11 cellular contexts compared by ENCODE assay signal in the genomic region with DNA sequence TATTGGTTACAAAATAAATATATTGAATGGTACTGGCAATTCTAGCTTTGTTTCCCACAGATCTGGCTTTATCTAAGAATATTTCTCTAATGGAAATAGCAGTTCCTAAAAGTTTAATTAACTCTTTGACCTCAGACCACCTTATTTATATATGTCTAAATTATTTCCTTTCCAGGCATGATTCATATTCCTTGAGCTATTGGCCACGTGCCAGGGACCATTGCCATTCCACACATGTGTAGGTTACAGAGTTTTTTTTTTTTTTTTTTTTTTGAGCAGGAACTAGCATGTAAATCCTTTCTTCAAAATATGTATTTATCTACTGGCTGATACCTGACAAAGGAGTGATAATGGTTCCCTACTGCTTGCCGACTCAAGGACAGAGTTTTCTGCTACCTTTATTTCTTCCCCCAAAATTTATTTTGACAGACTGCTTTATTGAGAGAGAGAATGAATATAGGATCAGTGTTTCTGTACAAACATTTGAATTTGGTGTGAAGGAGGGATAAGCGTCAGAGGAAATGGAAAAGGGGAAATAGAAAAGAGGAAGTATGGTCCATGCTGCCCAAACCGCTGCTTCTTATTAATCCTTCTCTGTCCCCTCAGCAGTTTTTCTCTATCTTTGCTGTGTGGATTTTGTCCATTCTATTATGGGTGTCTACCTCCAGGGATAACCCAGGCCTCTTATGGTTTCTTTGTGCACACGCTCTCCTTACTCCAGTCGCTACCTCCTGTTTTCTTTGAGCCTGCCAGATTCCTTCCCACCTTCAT. TPM values are rescaled to one million over a fixed set of nuclear protein-coding genes. Genes with fewer than 3 reads are reported as not detected.
DNase-seq lines count a peak whose midpoint lies in the region; ATAC-seq, FAIRE-seq and TF ChIP-seq lines count a peak whose summit lies in the region.
"Had no signal": no experiment of that assay in that cellular context is flagged by ENCODE, and none has a peak within 500 bp of the region (broad histone marks: within the 10 kb centered on the region; RNA-seq: fewer than 3 reads in every experiment).

No MANE protein-coding gene starts in this region.

- H3K4me1 ChIP-seq in vagina, result no peaks in the 10 kb centered on the region
- no peaks in the 10 kb centered on the region for H3K4me1 ChIP-seq in CD8-positive, alpha-beta memory T cell (ENCODE audit: insufficient read depth, low read length)

- peak overlapping the region in 1 of 6 donors; percentile 8 for H3K27ac Mint-ChIP-seq in naive B cell
- no peak overlapping the region for H3K27ac Mint-ChIP-seq in CD8-positive, alpha-beta memory T cell
- H3K27ac Mint-ChIP-seq: HFFc6 had no signal

- DNase-seq in EL (peak; percentile 56), NB4 (ENCODE audit: low read depth) (peak; percentile 98), choroid plexus epithelial cell (ENCODE audit: low read depth) (peak; percentile 64), naive B cell (no peak), vagina (ENCODE audit: extremely low spot score in 2 of 2) (no peak), kidney glomerular epithelial cell (lab: John Stamatoyannopoulos, UW) (no peak), HTR-8/SVneo (ENCODE audit: insufficient read length, low spot score) (no peak)
- no peak for DNase-seq in CD8-positive, alpha-beta memory T cell
- DNase-seq: HFFc6, NCI-H2171 treated with DMSO at 0.1 percent for 48 hours had no signal

- H3K27ac ChIP-seq in vagina, result no peak overlapping the region
- no peak overlapping the region for H3K27ac ChIP-seq in CD8-positive, alpha-beta memory T cell (ENCODE audit: low read depth, low read length)

- CTCF ChIA-PET in CD8-positive, alpha-beta memory T cell (lab: Charles Lee), result no interaction called here

- peaks cover 7 to 14% (median 7%) of the 10 kb centered on the region in 3 donors for H3K4me1 Mint-ChIP-seq in naive B cell
- H3K4me1 Mint-ChIP-seq in CD8-positive, alpha-beta memory T cell, result no peaks in the 10 kb centered on the region

- TF ChIP-seq CTCF in NB4 (IDR thresholded peaks at IDR 0.05; ENCODE audit: low read depth, low read length) (no peak), choroid plexus epithelial cell (conservative IDR thresholded peaks at IDR 0.05; ENCODE audit: low read depth, low read length) (no peak), vagina (IDR thresholded peaks at IDR 0.05) (no peak)

- TF ChIP-seq POLR2A in NB4 (IDR thresholded peaks at IDR 0.05; ENCODE audit: extremely low read depth, insufficient read length), result no peak
- TF ChIP-seq POLR2A in vagina (IDR thresholded peaks at IDR 0.05), result no peak

- no peaks in the 10 kb centered on the region for H3K36me3 ChIP-seq in vagina
- no peaks in the 10 kb centered on the region for H3K36me3 ChIP-seq in CD8-positive, alpha-beta memory T cell (ENCODE audit: insufficient read depth, low read length)

- no peaks in the 10 kb centered on the region for H3K36me3 Mint-ChIP-seq in naive B cell
- no peaks in the 10 kb centered on the region for H3K36me3 Mint-ChIP-seq in CD8-positive, alpha-beta memory T cell

- ATAC-seq in naive B cell (ENCODE audit: low read depth in 2 of 2), result peak; percentile 47 to 76

- H3K4me3 ChIP-seq in NB4 (ENCODE audit: low read depth, low read length) (peak overlapping the region; percentile 16), choroid plexus epithelial cell (ENCODE audit: low read depth, low read length) (no peak overlapping the region), vagina (no peak overlapping the region)
- H3K4me3 ChIP-seq in CD8-positive, alpha-beta memory T cell (ENCODE audit: low read length), result no peak overlapping the region

- H3K27me3 ChIP-seq in vagina, result no peaks in the 10 kb centered on the region
- H3K27me3 ChIP-seq in CD8-positive, alpha-beta memory T cell (ENCODE audit: insufficient read depth, low read length, poor library complexity, severe bottlenecking), result no peaks in the 10 kb centered on the region

- no peaks in the 10 kb centered on the region for H3K9me3 ChIP-seq in vagina
- no peaks in the 10 kb centered on the region for H3K9me3 ChIP-seq in CD8-positive, alpha-beta memory T cell (ENCODE audit: low read length)

- POLR2A ChIA-PET in CD8-positive, alpha-beta memory T cell (lab: Charles Lee), result no interaction called here

- peak overlapping the region in 1 of 8 donors; percentile 17 for H3K4me3 Mint-ChIP-seq in naive B cell
- peak overlapping the region in 1 of 7 donors; percentile 32 for H3K4me3 Mint-ChIP-seq in CD8-positive, alpha-beta memory T cell
- H3K4me3 Mint-ChIP-seq: HFFc6 had no signal

- no peak for FAIRE-seq in HTR-8/SVneo (lab: Jason Lieb, UNC)

- no peaks in the 10 kb centered on the region for H3K27me3 Mint-ChIP-seq in naive B cell
- no peaks in the 10 kb centered on the region for H3K27me3 Mint-ChIP-seq in CD8-positive, alpha-beta memory T cell

- H3K9me3 Mint-ChIP-seq in naive B cell, result peaks cover 0 to 5% (median 0%) of the 10 kb centered on the region in 7 donors
- peaks cover 0 to 12% (median 0%) of the 10 kb centered on the region in 5 donors for H3K9me3 Mint-ChIP-seq in CD8-positive, alpha-beta memory T cell
- H3K9me3 Mint-ChIP-seq: HFFc6 had no signal

- intact Hi-C loops in vagina (cut with DNase I), result no loop called here

RNA-seq across cellular contexts. Expression of gene PDE3A, which starts 36.4 kb away (rescaled TPM):
- under 1 TPM in 1 of 6 donors, not detected in 5; 0.12 TPM for polyA plus RNA-seq in naive B cell (ENCODE audit: low read depth in 6 of 6)
- total RNA-seq in vagina, result 9.6 TPM
- under 1 TPM in 1 of 2 experiments, not detected in 1; 0.02 TPM for total RNA-seq in CD8-positive, alpha-beta memory T cell
- not detected for polyA plus RNA-seq in CD8-positive, alpha-beta memory T cell
- total RNA-seq: T-helper 1 cell treated with Interleukin-12 subunit alpha and Interleukin-12 subunit beta and Interleukin-4 antibody, amounts not matched to agents 30 ng/mL and 1 ng/mL, for 36 hours had no signal

Comparison
In these comparisons a context has a peak if more than half of its experiments do, and no peak if none do; other contexts are left out.
1. DNase-seq: peak in EL (single experiment), NB4 (single experiment) and choroid plexus epithelial cell (single experiment); none in naive B cell (single experiment), vagina (0 of 2), kidney glomerular epithelial cell (single experiment), CD8-positive, alpha-beta memory T cell (0 of 5) and HTR-8/SVneo (single experiment).
2. RNA of gene PDE3A, which starts 36.4 kb away (total RNA-seq): 9.6 TPM in vagina (single experiment); 0.02 TPM in CD8-positive, alpha-beta memory T cell; every median in the first group is over 10 times any median in the second.